Comparison of ENCODE assay signal across 8 cellular contexts in the genomic region with DNA sequence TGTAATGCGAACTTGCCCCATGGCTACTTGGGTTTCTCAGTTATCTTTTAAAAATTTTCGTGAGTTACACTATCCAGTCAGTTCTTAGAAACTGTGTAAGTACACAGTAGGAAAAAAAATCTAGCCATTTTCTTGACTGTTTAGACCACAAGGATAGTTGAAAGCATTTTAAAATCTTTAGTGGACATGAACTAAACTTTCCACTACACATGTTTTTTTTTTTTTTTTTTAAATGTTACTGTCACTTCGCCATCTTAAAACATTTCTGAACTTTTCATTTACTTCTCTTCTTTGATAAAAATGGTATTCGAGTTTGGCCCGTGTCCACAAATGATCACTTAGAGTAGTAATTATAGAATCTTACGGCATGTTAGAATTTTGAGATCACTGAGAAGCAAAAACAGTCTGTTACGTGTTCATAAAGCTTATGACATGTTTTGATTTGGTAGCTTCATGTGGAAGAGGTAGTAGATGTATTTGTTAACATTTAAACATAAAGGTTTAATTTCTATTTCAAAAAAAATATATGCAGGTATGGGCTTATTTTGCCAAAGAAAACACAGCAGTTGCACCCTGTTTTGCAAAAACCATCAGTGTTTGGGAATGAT. TPM values are rescaled to one million over a fixed set of nuclear protein-coding genes. Genes with fewer than 3 reads are reported as not detected.
DNase-seq lines count a peak whose midpoint lies in the region; ATAC-seq and TF ChIP-seq lines count a peak whose summit lies in the region.

No MANE protein-coding gene starts in this region.

- H3K4me3 ChIP-seq in gastroesophageal sphincter (peak overlapping the region; percentile 63 to 100), skeletal muscle satellite cell (ENCODE audit: low read length) (peak overlapping the region; percentile 87)

- H4K8ac ChIP-seq in H9 (replicated peaks; ENCODE audit: insufficient read length, low read depth, low read length) = peak overlapping the region; percentile 61

- no CpG with 5 or more reads among the region's 7 CpGs for WGBS in H9 (ENCODE audit: extremely low coverage, insufficient read length, low lambda C conversion rate)
- 11 to 13% methylated on average over 7 of the region's 7 CpGs for WGBS in gastroesophageal sphincter (ENCODE audit: low coverage in 1 of 2), 2 donors

- peak overlapping the region; percentile 91 for H3K56ac ChIP-seq in H9 (ENCODE audit: insufficient read length, low read depth, low read length)

- TF ChIP-seq POLR2A in gastroesophageal sphincter (IDR thresholded peaks at IDR 0.05) = no peak

- H3K23me2 ChIP-seq in H9 (ENCODE audit: insufficient read length, low read depth, low read length, poor library complexity, severe bottlenecking) = no peaks in the 10 kb centered on the region

- H2BK120ac ChIP-seq in H9 (ENCODE audit: low read depth, low read length, poor library complexity, severe bottlenecking) = no peak overlapping the region

- no peak for TF ChIP-seq EP300 in gastroesophageal sphincter (IDR thresholded peaks at IDR 0.05)

- peaks cover 0 to 35% of the 10 kb centered on the region in 2 donors for H3K36me3 ChIP-seq in gastroesophageal sphincter
- peaks cover 21% of the 10 kb centered on the region for H3K36me3 ChIP-seq in skeletal muscle satellite cell (ENCODE audit: insufficient read depth, low read length)

- H3K14ac ChIP-seq in H9 (ENCODE audit: insufficient read depth, low read length) = peak overlapping the region; percentile 98; the same call in 1 of the 2 replicates

- no peak overlapping the region for H3K23ac ChIP-seq in H9 (ENCODE audit: insufficient read length, low read depth, low read length)

- H3K4me2 ChIP-seq in H9 (ENCODE audit: insufficient read depth, insufficient read length, low read length) = peak overlapping the region; percentile 62
- H3K4me2 ChIP-seq in skeletal muscle satellite cell (ENCODE audit: low read length) = peak overlapping the region; percentile 89

- H3K79me2 ChIP-seq in H9 (ENCODE audit: insufficient read depth, low read length) = peaks cover 4% of the 10 kb centered on the region; the same call in 1 of the 2 replicates

- TF ChIP-seq CTCF in H9 (conservative IDR thresholded peaks at IDR 0.05) (no peak), VCaP (conservative IDR thresholded peaks at IDR 0.05) (no peak), gastroesophageal sphincter (IDR thresholded peaks at IDR 0.05) (no peak)

- H3K9me3 ChIP-seq in H9 (ENCODE audit: control insufficient read depth, low read depth, low read length) (no peaks in the 10 kb centered on the region), gastroesophageal sphincter (no peaks in the 10 kb centered on the region), skeletal muscle satellite cell (replicated peaks; ENCODE audit: low read length) (no peaks in the 10 kb centered on the region)

- peaks cover 3 to 32% (median 31%) of the 10 kb centered on the region in 3 experiments; a peak in 6 of 7 replicates for H3K36me3 Mint-ChIP-seq in H9 (ENCODE audit: insufficient read depth in 1 of 3, low read depth in 3 of 3)

- no peak overlapping the region for H2BK5ac ChIP-seq in H9 (ENCODE audit: insufficient read length, low read length)

- no peak for DNase-seq in H9
- no peak for DNase-seq in foreskin melanocyte
- no peak for DNase-seq in epidermal melanocyte (ENCODE audit: insufficient read length, low spot score)
- no peak for DNase-seq in occipital lobe (lab: John Stamatoyannopoulos, UW)
- no peak for DNase-seq in hypothalamus (lab: John Stamatoyannopoulos, UW)

- H4K91ac ChIP-seq in H9 (ENCODE audit: insufficient read length, low read depth, low read length) = no peak overlapping the region

- peak overlapping the region; percentile 100 for H3K9ac ChIP-seq in H9 (ENCODE audit: extremely low read depth, insufficient read length, low read length)
- peak overlapping the region; percentile 99 for H3K9ac ChIP-seq in skeletal muscle satellite cell (ENCODE audit: low read depth, low read length)

- H3K4ac ChIP-seq in H9 (ENCODE audit: low read depth, low read length) = peak overlapping the region; percentile 44; the same call in 1 of the 2 replicates

- H3K4me3 Mint-ChIP-seq in H9 = peak overlapping the region; percentile 89 to 95

- peak overlapping the region; percentile 98 for H4K5ac ChIP-seq in H9 (ENCODE audit: insufficient read length, low read depth, low read length)

- no peaks in the 10 kb centered on the region for H3K79me1 ChIP-seq in H9 (ENCODE audit: insufficient read depth, low read depth, low read length, poor library complexity, severe bottlenecking)

- H3K27ac ChIP-seq in H9 (ENCODE audit: insufficient read length, low read depth, low read length) = peak overlapping the region; percentile 96
- H3K27ac ChIP-seq in VCaP = peak overlapping the region; percentile 97
- H3K27ac ChIP-seq in gastroesophageal sphincter = peak overlapping the region; percentile 91 to 100 (median 96)

- no peaks in the 10 kb centered on the region for H3K4me1 ChIP-seq in H9 (ENCODE audit: insufficient read depth, low read length)
- peaks cover 4 to 59% (median 9%) of the 10 kb centered on the region in 3 donors for H3K4me1 ChIP-seq in gastroesophageal sphincter
- peaks cover 12% of the 10 kb centered on the region for H3K4me1 ChIP-seq in skeletal muscle satellite cell (ENCODE audit: control insufficient read depth, insufficient read depth, low read length)

- H3K9me3 Mint-ChIP-seq in H9 = no peaks in the 10 kb centered on the region

- H3K4me1 Mint-ChIP-seq in H9 = peaks cover 12% of the 10 kb centered on the region in 2 experiments

- H3K27me3 ChIP-seq in H9 (ENCODE audit: insufficient read depth, low read length) = no peaks in the 10 kb centered on the region
- H3K27me3 ChIP-seq in gastroesophageal sphincter = no peaks in the 10 kb centered on the region
- H3K27me3 ChIP-seq in skeletal muscle satellite cell (ENCODE audit: control insufficient read depth, insufficient read depth, low read length) = no peaks in the 10 kb centered on the region

- no peaks in the 10 kb centered on the region for H4K20me1 ChIP-seq in H9 (ENCODE audit: control insufficient read depth, insufficient read depth, insufficient read length)

- ATAC-seq in gastroesophageal sphincter = no peak

- H2AFZ ChIP-seq in H9 (ENCODE audit: low read length) = no peak overlapping the region

- H2BK20ac ChIP-seq in H9 (ENCODE audit: low read depth, low read length, poor library complexity, severe bottlenecking) = no peak overlapping the region

- peak overlapping the region; percentile 99 to 100 (median 100) for H3K27ac Mint-ChIP-seq in H9

- no peak overlapping the region for H3T11ph ChIP-seq in H9 (ENCODE audit: low read length)

- H2BK15ac ChIP-seq in H9 (ENCODE audit: low read depth, low read length) = no peak overlapping the region

- no peak overlapping the region for H2AK5ac ChIP-seq in H9 (ENCODE audit: insufficient read length, low read length)

- peak overlapping the region; percentile 98 for H3K18ac ChIP-seq in H9 (ENCODE audit: insufficient read length, low read depth, low read length)

- H2BK12ac ChIP-seq in H9 (ENCODE audit: insufficient read length, low read depth, low read length) = no peak overlapping the region

- H3K27me3 Mint-ChIP-seq in H9 (ENCODE audit: low read depth) = no peaks in the 10 kb centered on the region

RNA-seq across cellular contexts. Expression of gene NSRP1, which starts 1.0 kb away (rescaled TPM):
- 25.8 and 33.3 TPM in 2 replicates for total RNA-seq in H9 (2021)
- 10 to 100 TPM; 24.8 to 39.5 (median 28.4) TPM for total RNA-seq in gastroesophageal sphincter
- total RNA-seq in skeletal muscle satellite cell (2012; rRNA removed) = 4.4 and 6.8 TPM in 2 replicates
- 7.2 TPM for total RNA-seq in occipital lobe
